Comparison of ENCODE assay signal across 10 cellular contexts in the genomic region with DNA sequence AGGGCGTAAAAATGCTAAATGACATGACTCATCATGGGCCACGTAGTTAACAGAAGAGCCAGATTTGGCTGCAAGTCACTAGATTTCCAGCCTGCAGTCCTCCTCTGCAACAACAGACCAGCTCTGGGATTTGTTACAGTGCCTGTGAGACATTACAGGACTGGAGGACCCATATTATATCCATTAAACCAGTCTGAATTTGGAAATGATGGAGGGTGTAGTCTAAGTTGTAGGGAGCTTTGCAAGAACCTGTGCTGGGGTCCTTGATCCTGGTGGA. TPM values are rescaled to one million over a fixed set of nuclear protein-coding genes. Genes with fewer than 3 reads are reported as not detected.
DNase-seq lines count a peak whose midpoint lies in the region; ATAC-seq and TF ChIP-seq lines count a peak whose summit lies in the region.
"Had no signal": no experiment of that assay in that cellular context is flagged by ENCODE, and none has a peak within 500 bp of the region (broad histone marks: within the 10 kb centered on the region; RNA-seq: fewer than 3 reads in every experiment).

No MANE protein-coding gene starts in this region.

- dilution Hi-C loops in IMR-90 (cut with HindIII; ENCODE audit: low sequenced_read_pairs, unreplicated experiment): no loop called here

- no peak overlapping the region for H2AK9ac ChIP-seq in IMR-90 (replicated peaks; ENCODE audit: low read depth, low read length, poor library complexity)

- H3K79me1 ChIP-seq in IMR-90 (ENCODE audit: low read depth in 1 of 2, low read length in 2 of 2): 0 out of 4 replicates have a peak, but pooled peaks cover 0 to 6% of the 10 kb centered on the region in 2 experiments

- no peak for TF ChIP-seq POLR2A in IMR-90 (IDR thresholded peaks at IDR 0.05; ENCODE audit: low read depth, low read length)

- peak overlapping the region; percentile 54; the same call in 1 of the 2 replicates for H3K27ac ChIP-seq in IMR-90 (ENCODE audit: insufficient read depth, low read length)
- H3K27ac ChIP-seq in temporal lobe (ENCODE audit: low read depth, low read length): peak overlapping the region; percentile 21
- no peak overlapping the region for H3K27ac ChIP-seq in CD4-positive, alpha-beta T cell (ENCODE audit: low read depth, low read length)

- H3K23ac ChIP-seq in IMR-90 (ENCODE audit: low read depth, low read length): no peak overlapping the region

- no peak for TF ChIP-seq CTCF in IMR-90 (conservative IDR thresholded peaks at IDR 0.05; ENCODE audit: low read depth, low read length)
- no peak for TF ChIP-seq CTCF in brain (conservative IDR thresholded peaks at IDR 0.05)
- no peak for TF ChIP-seq CTCF in CD4-positive, alpha-beta T cell (IDR thresholded peaks at IDR 0.05)

- peaks cover 4% of the 10 kb centered on the region for H3K9me1 ChIP-seq in IMR-90 (ENCODE audit: insufficient read depth, low read length)

- no peak overlapping the region for H3K9ac ChIP-seq in IMR-90 (ENCODE audit: low read depth, low read length)

- peak overlapping the region; percentile 41; the same call in 1 of the 2 replicates for H3K4me2 ChIP-seq in IMR-90 (ENCODE audit: low read depth, low read length)

- POLR2A ChIA-PET in IMR-90 (lab: Charles Lee; ENCODE audit: unreplicated experiment): interaction anchor here (0.5 kb wide), 1 partner anchor 118 kb away, joined by 4 read pairs; no protein-coding TSS in a partner anchor
- POLR2A ChIA-PET in CD4-positive, alpha-beta T cell (lab: Charles Lee): interaction anchor here (0.7 to 4.0 kb wide), 3 partner anchors 26 to 57 kb away, joined by 3 to 38 read pairs (median 3); a partner anchor contains a TSS

- H3K27me3 ChIP-seq in IMR-90 (ENCODE audit: control insufficient read depth, insufficient read depth, low read length): no peaks in the 10 kb centered on the region
- H3K27me3 ChIP-seq in CD4-positive, alpha-beta T cell (ENCODE audit: control insufficient read depth, insufficient read depth, low read length): no peaks in the 10 kb centered on the region
- H3K27me3 ChIP-seq: Peyer's patch had no signal

- peak overlapping the region; percentile 86 for H2BK120ac ChIP-seq in IMR-90 (ENCODE audit: low read depth, low read length)

- H2BK15ac ChIP-seq in IMR-90 (ENCODE audit: low read depth, low read length): peak overlapping the region; percentile 35; the same call in 1 of the 3 replicates

- peaks cover 35% of the 10 kb centered on the region for H3K36me3 Mint-ChIP-seq in brain
- H3K36me3 Mint-ChIP-seq in CD4-positive, alpha-beta T cell (ENCODE audit: low read depth): no peaks in the 10 kb centered on the region

- no peak for TF ChIP-seq RAD21 in IMR-90 (IDR thresholded peaks at IDR 0.05; ENCODE audit: low read length)

- peak overlapping the region; percentile 6 for H2AFZ ChIP-seq in IMR-90 (replicated peaks; ENCODE audit: low read length, poor library complexity)

- peak overlapping the region; percentile 40; the same call in 1 of the 2 replicates for H4K91ac ChIP-seq in IMR-90 (ENCODE audit: insufficient read depth, low read depth, low read length)

- H3K36me3 ChIP-seq in IMR-90 (ENCODE audit: control insufficient read depth, insufficient read depth, low read length): no peaks in the 10 kb centered on the region
- H3K36me3 ChIP-seq: Peyer's patch had no signal

- H3K27ac Mint-ChIP-seq in brain: peak overlapping the region in 4 of 5 experiments; percentile 50 to 97 (median 64)
- no peak overlapping the region for H3K27ac Mint-ChIP-seq in CD4-positive, alpha-beta T cell

- no CpG with 5 or more reads among the region's 2 CpGs for WGBS in IMR-90 (ENCODE audit: extremely low coverage in 2 of 2, insufficient read length in 1 of 2), 2 experiments

- BruUV-seq in IMR-90 (replicated peaks; lab: Mats Ljungman, UMichigan): no TSS peak

- peak; percentile 70 for ATAC-seq in IMR-90 (ENCODE audit: low read depth)
- no peak for ATAC-seq in CD4-positive, alpha-beta T cell (ENCODE audit: poor library complexity)
- ATAC-seq in HG03139 (IDR thresholded peaks at IDR 0.05; ENCODE audit: unreplicated experiment): no peak

- H2BK5ac ChIP-seq in IMR-90 (ENCODE audit: low read depth, low read length, poor library complexity, severe bottlenecking): peak overlapping the region; percentile 56

- H3K18ac ChIP-seq in IMR-90 (ENCODE audit: low read depth, low read length): peak overlapping the region; percentile 65; the same call in 1 of the 2 replicates

- peak overlapping the region; percentile 73 for H2BK20ac ChIP-seq in IMR-90 (ENCODE audit: low read depth, low read length)

- no peaks in the 10 kb centered on the region for H4K20me1 ChIP-seq in IMR-90 (ENCODE audit: insufficient read depth, low read length)

- peak; percentile 92 for DNase-seq in IMR-90
- peak; percentile 33 for DNase-seq in inferior parietal cortex (ENCODE audit: extremely low spot score)
- no peak for DNase-seq in NCI-H187 (lab: John Stamatoyannopoulos, UW)
- DNase-seq in activated naive CD4-positive, alpha-beta T cell treated with anti-CD3 and anti-CD28 coated beads, Interleukin-2, amount 50 U/mL, for 16 hours: no peak
- DNase-seq in CD4-positive, alpha-beta T cell: no peak
- DNase-seq: activated gamma-delta T cell, Peyer's patch had no signal

- H3K4me3 ChIP-seq in IMR-90 (ENCODE audit: insufficient read depth, low read depth, low read length): no peak overlapping the region
- H3K4me3 ChIP-seq: Peyer's patch had no signal

- H3K9me3 Mint-ChIP-seq in brain: no peaks in the 10 kb centered on the region
- H3K9me3 Mint-ChIP-seq in CD4-positive, alpha-beta T cell: no peaks in the 10 kb centered on the region

- H4K8ac ChIP-seq in IMR-90 (ENCODE audit: low read depth in 2 of 2, low read length in 2 of 2): peak overlapping the region; percentile 25 to 72; a peak in 3 of 4 replicates

- no peak overlapping the region; the same call in 1 of the 2 replicates for H2AK5ac ChIP-seq in IMR-90 (ENCODE audit: low read depth, low read length)

- peak overlapping the region; percentile 83 for H3K14ac ChIP-seq in IMR-90 (replicated peaks; ENCODE audit: low read depth, low read length)

- peaks cover 21% of the 10 kb centered on the region for H3K4me1 ChIP-seq in IMR-90 (ENCODE audit: control insufficient read depth, insufficient read depth, low read length)

- H3K4me1 Mint-ChIP-seq in brain: peaks cover 13% of the 10 kb centered on the region
- peaks cover 28% of the 10 kb centered on the region for H3K4me1 Mint-ChIP-seq in CD4-positive, alpha-beta T cell (ENCODE audit: low read depth)

- peak overlapping the region; percentile 83 for H3K4ac ChIP-seq in IMR-90 (ENCODE audit: low read depth, low read length)

- no peaks in the 10 kb centered on the region for H3K9me3 ChIP-seq in IMR-90 (ENCODE audit: control insufficient read depth, insufficient read depth, low read length)
- no peaks in the 10 kb centered on the region for H3K9me3 ChIP-seq in CD4-positive, alpha-beta T cell (ENCODE audit: control insufficient read depth, low read length)
- H3K9me3 ChIP-seq: Peyer's patch had no signal

- H3K56ac ChIP-seq in IMR-90 (ENCODE audit: extremely low read depth, insufficient read depth, low read length): peak overlapping the region; percentile 19; the same call in 1 of the 2 replicates

- CTCF ChIA-PET in IMR-90 (lab: Yijun Ruan, JAX): interaction anchor here (0.6 to 1.2 kb wide), 4 partner anchors 11 to 1627 kb away, joined by 3 to 7 read pairs (median 4); a partner anchor contains a TSS
- CTCF ChIA-PET in CD4-positive, alpha-beta T cell (lab: Charles Lee): interaction anchor here (0.8 to 1.7 kb wide), 14 partner anchors 10 to 138 kb away, joined by 3 to 18 read pairs (median 6); a partner anchor contains a TSS

- H3K27me3 Mint-ChIP-seq in brain: no peaks in the 10 kb centered on the region
- no peaks in the 10 kb centered on the region for H3K27me3 Mint-ChIP-seq in CD4-positive, alpha-beta T cell

- in situ Hi-C loops in IMR-90 (cut with MboI; ENCODE audit: low sequenced_read_pairs): no loop called here

- H3K4me3 Mint-ChIP-seq in brain: no peak overlapping the region
- no peak overlapping the region for H3K4me3 Mint-ChIP-seq in CD4-positive, alpha-beta T cell

- intact Hi-C loops in IMR-90 (cut with micrococcal nuclease): loop anchor here (1.0 kb wide), 1 partner anchor 119 kb away; no protein-coding TSS in a partner anchor
- intact Hi-C loops in CD4-positive, alpha-beta T cell (cut with DNase I, micrococcal nuclease): loop anchor here (1.0 to 5.0 kb wide), 6 partner anchors 25 to 119 kb away; a partner anchor contains a TSS

- peak overlapping the region; percentile 55; the same call in 1 of the 2 replicates for H4K5ac ChIP-seq in IMR-90 (ENCODE audit: low read depth, low read length)

TF ChIP-seq in IMR-90, 13 proteins besides CTCF, POLR2A, EP300 and RAD21:
- peak; percentile 62; the same call in 1 of the 2 replicates for TF ChIP-seq FOS (IDR thresholded peaks at IDR 0.05; ENCODE audit: low read depth, low read length)
- TF ChIP-seq CEBPB (IDR thresholded peaks at IDR 0.05; ENCODE audit: low read depth, low read length): no peak
- no peak for TF ChIP-seq NFE2L2 (IDR thresholded peaks at IDR 0.05; ENCODE audit: low read depth, low read length)
- no peak for TF ChIP-seq MAZ (IDR thresholded peaks at IDR 0.05; ENCODE audit: borderline replicate concordance, low read depth, low read length)
- no peak for TF ChIP-seq CHD1 (IDR thresholded peaks at IDR 0.05; ENCODE audit: low read depth, low read length)

RNA-seq across cellular contexts. Expression of a gene that starts 10.8 kb away (rescaled TPM):
- total RNA-seq in IMR-90 (2012; rRNA removed) (1.1 TPM in 2 replicates), temporal lobe (6.9 TPM)
- polyA plus RNA-seq in IMR-90 (2012; rRNA removed) (0.90 and 0.91 TPM in 2 replicates), brain (ENCODE audit: insufficient read depth, low read depth, low replicate concordance) (2.3 TPM)
- 0.42 and 0.88 TPM in 2 replicates for polyA plus RNA-seq in IMR-90 (2012; cell fraction: cytosol; rRNA removed)
- 0.40 and 1.8 TPM in 2 replicates for polyA plus RNA-seq in IMR-90 (2012; cell fraction: nucleus; rRNA removed; ENCODE audit: low replicate concordance)
- total RNA-seq in CD4-positive, alpha-beta T cell: 1 to 10 TPM in 1 of 2 experiments, under 1 TPM in 1; 0.20 to 1.1 TPM

RNA-seq across cellular contexts. Expression of a gene that starts 25.2 kb away (rescaled TPM):
- total RNA-seq in IMR-90 (2012; rRNA removed) (207 and 246 TPM in 2 replicates), temporal lobe (43.5 TPM)
- polyA plus RNA-seq in IMR-90 (2012; rRNA removed) (87.5 and 93.4 TPM in 2 replicates), brain (ENCODE audit: insufficient read depth, low read depth, low replicate concordance) (55.6 TPM)
- polyA plus RNA-seq in IMR-90 (2012; cell fraction: cytosol; rRNA removed): 9.1 and 14.9 TPM in 2 replicates
- polyA plus RNA-seq in IMR-90 (2012; cell fraction: nucleus; rRNA removed; ENCODE audit: low replicate concordance): 41.3 and 240 TPM in 2 replicates
- total RNA-seq in CD4-positive, alpha-beta T cell: 10 to 100 TPM; 76.8 to 78.7 TPM

Comparison
In these comparisons a context has a peak if more than half of its experiments do, and no peak if none do; other contexts are left out.
1. DNase-seq: peak in IMR-90 (single experiment) and inferior parietal cortex (single experiment); none in NCI-H187 (0 of 2), activated naive CD4-positive, alpha-beta T cell treated with anti-CD3 and anti-CD28 coated beads, Interleukin-2, amount 50 U/mL, for 16 hours (single experiment) and CD4-positive, alpha-beta T cell (0 of 10).